8 cellular contexts compared by ENCODE assay signal in genomic region chr16:74296465-74297295, GRCh38. TPM values are rescaled to one million over a fixed set of nuclear protein-coding genes. Genes with fewer than 3 reads are reported as not detected.
DNase-seq lines count a peak whose midpoint lies in the region; ATAC-seq, FAIRE-seq and TF ChIP-seq lines count a peak whose summit lies in the region.

Gene PSMD7 (plus strand): TSS chr16:74296814. CDS start chr16:74296915, 101 bp downstream.

- H3K36me3 ChIP-seq in HUES64 (ENCODE audit: insufficient read depth, low read length) (peaks cover 38% of the 10 kb centered on the region), OCI-LY3 (replicated peaks; ENCODE audit: low read depth, low read length) (peaks cover 33% of the 10 kb centered on the region), endothelial cell of umbilical vein (ENCODE audit: control insufficient read depth in 2 of 2, extremely low read depth in 1 of 2, insufficient read depth in 2 of 2, low read length in 2 of 2) (peaks cover 7 to 9% of the 10 kb centered on the region in 2 experiments)

- H2AFZ ChIP-seq in OCI-LY3 (ENCODE audit: low read depth, low read length) (peak within 1 kb of the TSS; percentile 90), endothelial cell of umbilical vein (ENCODE audit: low read depth, low read length) (peak within 1 kb of the TSS; percentile 78)

- H4K20me1 ChIP-seq in OCI-LY3 (ENCODE audit: insufficient read depth, low read length): peaks cover 11% of the 10 kb centered on the region; the same call in 1 of the 2 replicates
- H4K20me1 ChIP-seq in endothelial cell of umbilical vein (replicated peaks; ENCODE audit: control insufficient read depth, extremely low read depth, insufficient read depth, low read length): no peaks in the 10 kb centered on the region

- DNase-seq in D721Med (ENCODE audit: insufficient read length, low spot score) (peak; percentile 36), activated T-cell treated with anti-CD3 and anti-CD28 coated beads for 1 hour (ENCODE audit: low read depth) (peak; percentile 79), endothelial cell of umbilical vein (ENCODE audit: low read depth, low spot score) (peak; percentile 93), midbrain (lab: John Stamatoyannopoulos, UW) (peak; percentile 95)
- DNase-seq in stimulated activated CD8-positive, alpha-beta memory T cell treated with anti-CD3 and anti-CD28 coated beads, Interleukin-15, amount 100 ng/mL, for 48 hours (ENCODE audit: low read depth in 2 of 2): peak; percentile 84

- dilution Hi-C loops in endothelial cell of umbilical vein (cut with MboI; ENCODE audit: extremely low pct_ligation_motif_present, low sequenced_read_pairs): no loop called here

- peak within 1 kb of the TSS; percentile 91 for H3K4me3 ChIP-seq in HUES64 (ENCODE audit: low read length)
- H3K4me3 ChIP-seq in OCI-LY3 (ENCODE audit: low read length): peak within 1 kb of the TSS; percentile 90
- H3K4me3 ChIP-seq in endothelial cell of umbilical vein (replicated peaks in 1 of 3; ENCODE audit: insufficient read depth in 1 of 3, low read depth in 1 of 3, low read length in 3 of 3): peak within 1 kb of the TSS; percentile 84 to 97 (median 95)

- CTCF ChIA-PET in endothelial cell of umbilical vein (lab: Charles Lee): interaction anchor here (2.2 kb wide), 1 partner anchor 13 kb away, joined by 8 read pairs; no protein-coding TSS in a partner anchor

- H3K27ac ChIP-seq in HUES64 (ENCODE audit: low read depth, low read length): peak within 1 kb of the TSS; percentile 95
- H3K27ac ChIP-seq in OCI-LY3 (ENCODE audit: low read length): peak within 1 kb of the TSS; percentile 79
- H3K27ac ChIP-seq in endothelial cell of umbilical vein (ENCODE audit: insufficient read depth, low read depth, low read length): peak within 1 kb of the TSS; percentile 81

- TF ChIP-seq CTCF in D721Med (IDR thresholded peaks at IDR 0.05; ENCODE audit: insufficient read depth, missing control alignments) (no peak), OCI-LY3 (IDR thresholded peaks at IDR 0.05; ENCODE audit: low read depth, low read length) (no peak), endothelial cell of umbilical vein (IDR thresholded peaks at IDR 0.05; ENCODE audit: extremely low read depth in 1 of 2, insufficient read depth in 1 of 2, low read depth in 1 of 2, low read length in 2 of 2) (no peak)

- ATAC-seq in GM21515 (IDR thresholded peaks at IDR 0.05; ENCODE audit: unreplicated experiment): peak; percentile 94

- H3K4me2 ChIP-seq in OCI-LY3 (ENCODE audit: low read length) (peak within 1 kb of the TSS; percentile 90), endothelial cell of umbilical vein (ENCODE audit: insufficient read depth, low read length) (peak within 1 kb of the TSS; percentile 88)

- under 1% methylated on average over 71 of the region's 71 CpGs for WGBS in HUES64

- POLR2A ChIA-PET in endothelial cell of umbilical vein (lab: Charles Lee): no interaction called here

- H3K4me1 ChIP-seq in HUES64 (ENCODE audit: insufficient read depth, low read length): peaks cover 14% of the 10 kb centered on the region
- H3K4me1 ChIP-seq in OCI-LY3 (ENCODE audit: low read length): peaks cover 14% of the 10 kb centered on the region
- peaks cover 16% of the 10 kb centered on the region for H3K4me1 ChIP-seq in endothelial cell of umbilical vein (ENCODE audit: control insufficient read depth, extremely low read depth, insufficient read depth, low read length)

- no peaks in the 10 kb centered on the region for H3K9me1 ChIP-seq in endothelial cell of umbilical vein (replicated peaks; ENCODE audit: control insufficient read depth, extremely low read depth, insufficient read depth, low read length)

- TF ChIP-seq POLR2A in endothelial cell of umbilical vein (IDR thresholded peaks at IDR 0.05; ENCODE audit: low read depth, low read length): peak; percentile 87

- H3K27me3 ChIP-seq in HUES64 (ENCODE audit: insufficient read depth, low read length) (no peaks in the 10 kb centered on the region), OCI-LY3 (ENCODE audit: low read depth, low read length) (no peaks in the 10 kb centered on the region), endothelial cell of umbilical vein (ENCODE audit: control insufficient read depth in 2 of 2, insufficient read depth in 2 of 2, low read length in 2 of 2) (no peaks in the 10 kb centered on the region)

- 0 out of 2 replicates have a peak, but pooled peaks cover 1% of the 10 kb centered on the region for H3K9me3 ChIP-seq in HUES64 (ENCODE audit: insufficient read depth, low read depth, low read length)
- peaks cover 3% of the 10 kb centered on the region; the same call in 1 of the 2 replicates for H3K9me3 ChIP-seq in OCI-LY3 (ENCODE audit: insufficient read depth, low read length)
- H3K9me3 ChIP-seq in endothelial cell of umbilical vein (replicated peaks; ENCODE audit: control insufficient read depth, insufficient read depth, low read length): no peaks in the 10 kb centered on the region

- H3K79me2 ChIP-seq in OCI-LY3 (ENCODE audit: low read length) (peaks cover 56% of the 10 kb centered on the region), endothelial cell of umbilical vein (ENCODE audit: control insufficient read depth, insufficient read depth, low read length) (peaks cover 48% of the 10 kb centered on the region)

- TSS peak; percentile 36 for BruUV-seq in endothelial cell of umbilical vein (replicated peaks; lab: Mats Ljungman, UMichigan)

- intact Hi-C loops in endothelial cell of umbilical vein (cut with micrococcal nuclease): loop anchor here (5.0 kb wide), 1 partner anchor 311 kb away; the partner anchor contains the start of gene GLG1

- FAIRE-seq in D721Med (lab: Jason Lieb, UNC) (no peak), endothelial cell of umbilical vein (lab: Jason Lieb, UNC) (peak; percentile 89)

- H3K9ac ChIP-seq in HUES64 (ENCODE audit: low read depth, low read length) (peak within 1 kb of the TSS; percentile 97), OCI-LY3 (ENCODE audit: low read length) (peak within 1 kb of the TSS; percentile 96), endothelial cell of umbilical vein (replicated peaks; ENCODE audit: extremely low read depth, insufficient read depth, low read length) (peak within 1 kb of the TSS; percentile 99)

TF ChIP-seq in endothelial cell of umbilical vein, 7 proteins besides CTCF, POLR2A, EP300 and RAD21:
- TF ChIP-seq JUN (IDR thresholded peaks at IDR 0.05; ENCODE audit: borderline replicate concordance, insufficient read depth, insufficient read length, low read depth): no peak
- TF ChIP-seq MYC (IDR thresholded peaks at IDR 0.05; ENCODE audit: low read depth, low read length): peak; percentile 10
- TF ChIP-seq POLR2AphosphoS5 (IDR thresholded peaks at IDR 0.05; ENCODE audit: insufficient read depth, low read depth, low read length): peak; percentile 89
- peak; percentile 26 for TF ChIP-seq FOS (IDR thresholded peaks at IDR 0.05; ENCODE audit: borderline replicate concordance, insufficient read depth, low read length)
- TF ChIP-seq, protein P1, sequence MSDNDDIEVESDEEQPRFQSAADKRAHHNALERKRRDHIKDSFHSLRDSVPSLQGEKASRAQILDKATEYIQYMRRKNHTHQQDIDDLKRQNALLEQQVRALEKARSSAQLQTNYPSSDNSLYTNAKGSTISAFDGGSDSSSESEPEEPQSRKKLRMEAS (IDR thresholded peaks at IDR 0.05; ENCODE audit: insufficient read depth, insufficient read length): peak; percentile 71
- TF ChIP-seq GATA2 (IDR thresholded peaks at IDR 0.05; ENCODE audit: insufficient read depth, insufficient read length, low read depth, low read length): no peak
- TF ChIP-seq EZH2 (IDR thresholded peaks at IDR 0.05; ENCODE audit: borderline replicate concordance, low read depth, low read length, severe bottlenecking): no peak

RNA-seq across cellular contexts. Expression of gene PSMD7, which starts in this region (rescaled TPM):
- 134 TPM for polyA plus RNA-seq in HUES64 (2013, experiment 1 of 2)
- polyA plus RNA-seq in HUES64 (2013, experiment 2 of 2): 135 TPM
- 119 and 123 TPM in 2 replicates for total RNA-seq in endothelial cell of umbilical vein
- 78.0 and 89.8 TPM in 2 replicates for polyA plus RNA-seq in endothelial cell of umbilical vein
- 129 and 131 TPM in 2 replicates for polyA plus RNA-seq in endothelial cell of umbilical vein (2011; cell fraction: cytosol; rRNA removed)
- 90.2 and 121 TPM in 2 replicates for polyA plus RNA-seq in endothelial cell of umbilical vein (2011; cell fraction: nucleus; rRNA removed)
- 183 and 206 TPM in 2 replicates for polyA plus RNA-seq in endothelial cell of umbilical vein (2012)
- 73.7 and 85.0 TPM in 2 replicates for polyA minus RNA-seq in endothelial cell of umbilical vein
- 71.7 TPM for polyA minus RNA-seq in endothelial cell of umbilical vein (2011; cell fraction: cytosol; rRNA and poly(A)+ RNA removed)
- 51.7 and 53.4 TPM in 2 replicates for polyA minus RNA-seq in endothelial cell of umbilical vein (2011; cell fraction: nucleus; rRNA and poly(A)+ RNA removed)

Comparison
In these comparisons a context has a peak if more than half of its experiments do, and no peak if none do; other contexts are left out.
1. Peak in every context shown above with its lines: DNase-seq, ATAC-seq, H3K4me3 ChIP-seq and H3K27ac ChIP-seq.
2. DNase-seq: peak in every context shown above with its lines; median percentile 95 in midbrain; 93 in endothelial cell of umbilical vein; 84 in stimulated activated CD8-positive, alpha-beta memory T cell treated with anti-CD3 and anti-CD28 coated beads, Interleukin-15, amount 100 ng/mL, for 48 hours; 79 in activated T-cell treated with anti-CD3 and anti-CD28 coated beads for 1 hour; 36 in D721Med.